Comparison of ENCODE assay signal across 27 cellular contexts in genomic region chr9:93319992-93320490, GRCh38.
DNase-seq lines count a peak whose midpoint lies in the region; ATAC-seq and TF ChIP-seq lines count a peak whose summit lies in the region.
"Had no signal": no experiment of that assay in that cellular context is flagged by ENCODE, and none has a peak within 500 bp of the region (broad histone marks: within the 10 kb centered on the region; RNA-seq: fewer than 3 reads in every experiment).

No MANE protein-coding gene starts in this region.

- H3K27ac Mint-ChIP-seq in Caco-2 (ENCODE audit: unreplicated experiment): no peak overlapping the region
- H3K27ac Mint-ChIP-seq: activated naive CD8-positive, alpha-beta T cell treated with anti-CD3 and anti-CD28 coated beads, Interleukin-2, amount 10 ng/mL, durations not matched to agents 7 days and 5 days; activated T-helper 1 cell treated with anti-CD3 and anti-CD28 coated beads, Interleukin-12 subunit alpha, Interleukin-12 subunit beta, Interleukin-2, Interleukin-4 antibody, amounts not matched to agents 30 ng/mL and 10 ng/mL and 1 ng/mL, durations not matched to agents 14 hours and 24 hours and 36 hours; CD8-positive, alpha-beta T cell; T-helper 17 cell had no signal

- no peak overlapping the region for H3K4me3 ChIP-seq in BE2C (ENCODE audit: low read depth, low read length)
- H3K4me3 ChIP-seq in Caco-2 (ENCODE audit: low read depth, low read length): no peak overlapping the region
- H3K4me3 ChIP-seq: GM23248, lung, spleen, testis had no signal

- no peak overlapping the region for H3K4me3 Mint-ChIP-seq in Caco-2 (ENCODE audit: unreplicated experiment)
- H3K4me3 Mint-ChIP-seq: activated naive CD8-positive, alpha-beta T cell treated with anti-CD3 and anti-CD28 coated beads, Interleukin-2, amount 10 ng/mL, durations not matched to agents 7 days and 5 days; activated T-helper 1 cell treated with anti-CD3 and anti-CD28 coated beads, Interleukin-12 subunit alpha, Interleukin-12 subunit beta, Interleukin-2, Interleukin-4 antibody, amounts not matched to agents 30 ng/mL and 10 ng/mL and 1 ng/mL, durations not matched to agents 14 hours and 24 hours and 36 hours; CD8-positive, alpha-beta T cell; T-helper 17 cell had no signal

- H3K9me3 ChIP-seq in BE2C (no peaks in the 10 kb centered on the region; the same call in 1 of the 2 replicates), Caco-2 (no peaks in the 10 kb centered on the region)
- H3K9me3 ChIP-seq: spleen, testis had no signal

- no peaks in the 10 kb centered on the region for H3K9me3 Mint-ChIP-seq in Caco-2 (ENCODE audit: unreplicated experiment)
- H3K9me3 Mint-ChIP-seq: activated naive CD8-positive, alpha-beta T cell treated with anti-CD3 and anti-CD28 coated beads, Interleukin-2, amount 10 ng/mL, durations not matched to agents 7 days and 5 days; activated T-helper 1 cell treated with anti-CD3 and anti-CD28 coated beads, Interleukin-12 subunit alpha, Interleukin-12 subunit beta, Interleukin-2, Interleukin-4 antibody, amounts not matched to agents 30 ng/mL and 10 ng/mL and 1 ng/mL, durations not matched to agents 14 hours and 24 hours and 36 hours; CD8-positive, alpha-beta T cell had no signal

- POLR2A ChIA-PET in Caco-2 (lab: Charles Lee): no interaction called here

- no peaks in the 10 kb centered on the region for H3K27me3 ChIP-seq in BE2C
- no peaks in the 10 kb centered on the region for H3K27me3 ChIP-seq in Caco-2 (replicated peaks; ENCODE audit: control insufficient read depth, insufficient read depth, low read length)
- H3K27me3 ChIP-seq: testis had no signal

- H3K27me3 Mint-ChIP-seq in Caco-2 (ENCODE audit: insufficient read depth, unreplicated experiment): no peaks in the 10 kb centered on the region

- no TSS peak for BruUV-seq in Caco-2 (replicated peaks; lab: Mats Ljungman, UMichigan)

- CTCF ChIA-PET in Caco-2 (lab: Charles Lee): no interaction called here

- peaks cover 5% of the 10 kb centered on the region for H3K36me3 Mint-ChIP-seq in Caco-2 (ENCODE audit: insufficient read depth, unreplicated experiment)
- H3K36me3 Mint-ChIP-seq: activated naive CD8-positive, alpha-beta T cell treated with anti-CD3 and anti-CD28 coated beads, Interleukin-2, amount 10 ng/mL, durations not matched to agents 7 days and 5 days; CD8-positive, alpha-beta T cell had no signal

- intact Hi-C loops in left colon (cut with DNase I, micrococcal nuclease) (no loop called here), Caco-2 (cut with micrococcal nuclease; ENCODE audit: unreplicated experiment) (no loop called here)

- ATAC-seq in left colon (peak; percentile 5), HG02610 (IDR thresholded peaks at IDR 0.05; ENCODE audit: unreplicated experiment) (no peak)
- ATAC-seq: CD8-positive, alpha-beta T cell; HepG2; T-helper 17 cell had no signal

- H3K4me1 ChIP-seq in BE2C (no peaks in the 10 kb centered on the region), Caco-2 (peaks cover 6% of the 10 kb centered on the region; the same call in 1 of the 2 replicates)
- H3K4me1 ChIP-seq: testis had no signal

- peak; percentile 51 for DNase-seq in BE2C
- DNase-seq in DMS79 (lab: John Stamatoyannopoulos, UW): peak; percentile 66
- peak; percentile 87 for DNase-seq in NCI-H748 (lab: John Stamatoyannopoulos, UW; ENCODE audit: unreplicated experiment)
- peak in 1 of 2 donors; percentile 25 for DNase-seq in left colon
- DNase-seq in Caco-2: no peak
- no peak for DNase-seq in NK-92 (lab: John Stamatoyannopoulos, UW; ENCODE audit: unreplicated experiment)
- DNase-seq: activated CD4-positive, alpha-beta T cell treated with anti-CD3 and anti-CD28 coated beads for 4 hours; activated naive CD8-positive, alpha-beta T cell treated with anti-CD3 and anti-CD28 coated beads, Interleukin-2, amount 10 ng/mL, durations not matched to agents 7 days and 5 days; cerebellar nuclear complex; DND-41; foreskin melanocyte; GM23248; hypothalamus; NCI-H1048; NCI-H774; nucleus accumbens; OCI-M1; spleen; stimulated activated CD4-positive, alpha-beta T cell treated with anti-CD3 and anti-CD28 coated beads, Interleukin-4, amount 100 ng/mL, for 1 hour; stimulated activated naive CD4-positive, alpha-beta T cell; T-helper 17 cell; testis had no signal

- no peaks in the 10 kb centered on the region for H3K36me3 ChIP-seq in BE2C
- no peaks in the 10 kb centered on the region for H3K36me3 ChIP-seq in Caco-2 (ENCODE audit: control insufficient read depth, insufficient read depth, low read length)
- H3K36me3 ChIP-seq: spleen had no signal

- peaks cover 8% of the 10 kb centered on the region for H3K4me1 Mint-ChIP-seq in Caco-2 (ENCODE audit: low read depth, unreplicated experiment)

- TF ChIP-seq CTCF in BE2C (IDR thresholded peaks at IDR 0.05; ENCODE audit: low read depth, low read length) (no peak), Caco-2 (IDR thresholded peaks at IDR 0.05; ENCODE audit: insufficient read depth in 1 of 2, low read depth in 1 of 2, low read length in 1 of 2, severe bottlenecking in 1 of 2, unreplicated experiment in 1 of 2) (no peak)

Comparison
In these comparisons a context has a peak if more than half of its experiments do, and no peak if none do; other contexts are left out.
1. DNase-seq: peak in BE2C (single experiment), DMS79 (single experiment) and NCI-H748 (single experiment); none in Caco-2 (0 of 2) and NK-92 (single experiment).